Comparison of ENCODE assay signal across 11 cellular contexts in genomic region chr1:90725961-90726715, GRCh38. TPM values are rescaled to one million over a fixed set of nuclear protein-coding genes. Genes with fewer than 3 reads are reported as not detected.
A peak's percentile ranks its signal among the peaks of the same experiment; 100 is the strongest.
DNase-seq lines count a peak whose midpoint lies in the region; ATAC-seq lines count a peak whose summit lies in the region.
"Had no signal": no experiment of that assay in that cellular context is flagged by ENCODE, and none has a peak within 500 bp of the region (broad histone marks: within the 10 kb centered on the region; RNA-seq: fewer than 3 reads in every experiment).

No MANE protein-coding gene starts in this region.

- peak overlapping the region in 2 of 3 donors; percentile 20 to 26 for H3K9ac ChIP-seq in skeletal muscle tissue (ENCODE audit: low read depth in 1 of 3, low read length in 3 of 3)

- H3K4me1 ChIP-seq in skeletal muscle tissue (ENCODE audit: control insufficient read depth in 3 of 3, insufficient read depth in 3 of 3, low read length in 3 of 3), result peaks cover 21 to 42% (median 33%) of the 10 kb centered on the region in 3 donors

- H3K4me3 Mint-ChIP-seq in activated naive CD8-positive, alpha-beta T cell treated with anti-CD3 and anti-CD28 coated beads, Interleukin-2, amount 10 ng/mL, durations not matched to agents 7 days and 5 days, result peak overlapping the region; percentile 74

- no peak for ATAC-seq in activated naive CD8-positive, alpha-beta T cell treated with anti-CD3 and anti-CD28 coated beads, Interleukin-2, amount 10 ng/mL, durations not matched to agents 7 days and 5 days (ENCODE audit: low read depth)
- no peak for ATAC-seq in HG02870 (IDR thresholded peaks at IDR 0.05; ENCODE audit: unreplicated experiment)
- no peak for ATAC-seq in GM18498 (IDR thresholded peaks at IDR 0.05; ENCODE audit: unreplicated experiment)
- no peak for ATAC-seq in HG03196 (IDR thresholded peaks at IDR 0.05; ENCODE audit: unreplicated experiment)

- peaks cover 10% of the 10 kb centered on the region for H3K36me3 Mint-ChIP-seq in activated naive CD8-positive, alpha-beta T cell treated with anti-CD3 and anti-CD28 coated beads, Interleukin-2, amount 10 ng/mL, durations not matched to agents 7 days and 5 days

- peaks cover 0 to under 1% (median 0%) of the 10 kb centered on the region in 3 donors for H3K9me3 ChIP-seq in skeletal muscle tissue (ENCODE audit: control insufficient read depth in 3 of 3, low read length in 3 of 3)

- H3K27me3 ChIP-seq in skeletal muscle tissue (ENCODE audit: control insufficient read depth in 3 of 3, insufficient read depth in 3 of 3, low read length in 3 of 3), result peaks cover 97 to 98% (median 97%) of the 10 kb centered on the region in 3 donors

- H3K27me3 Mint-ChIP-seq in activated naive CD8-positive, alpha-beta T cell treated with anti-CD3 and anti-CD28 coated beads, Interleukin-2, amount 10 ng/mL, durations not matched to agents 7 days and 5 days, result peaks cover 96% of the 10 kb centered on the region

- peak overlapping the region; percentile 81 for H3K27ac Mint-ChIP-seq in activated naive CD8-positive, alpha-beta T cell treated with anti-CD3 and anti-CD28 coated beads, Interleukin-2, amount 10 ng/mL, durations not matched to agents 7 days and 5 days

- H3K36me3 ChIP-seq in skeletal muscle tissue (ENCODE audit: control insufficient read depth in 3 of 3, insufficient read depth in 3 of 3, low read length in 3 of 3), result no peaks in the 10 kb centered on the region

- no peak overlapping the region for H3K27ac ChIP-seq in skeletal muscle tissue (ENCODE audit: low read depth, low read length)
- H3K27ac ChIP-seq: 22Rv1, SK-N-MC had no signal

- DNase-seq in DMS53 (lab: John Stamatoyannopoulos, UW) (peak; percentile 84), DMS53 treated with DMSO at 0.1 percent for 48 hours (lab: John Stamatoyannopoulos, UW; ENCODE audit: unreplicated experiment) (no peak), iris pigment epithelial cell (ENCODE audit: low read depth) (peak; percentile 7)
- DNase-seq in activated naive CD8-positive, alpha-beta T cell treated with anti-CD3 and anti-CD28 coated beads, Interleukin-2, amount 10 ng/mL, durations not matched to agents 7 days and 5 days, result no peak
- DNase-seq: anterior cingulate cortex had no signal

- H3K4me3 ChIP-seq in skeletal muscle tissue (ENCODE audit: low read length in 3 of 3), result peak overlapping the region; percentile 49 to 65 (median 65)

- H3K4me1 Mint-ChIP-seq in activated naive CD8-positive, alpha-beta T cell treated with anti-CD3 and anti-CD28 coated beads, Interleukin-2, amount 10 ng/mL, durations not matched to agents 7 days and 5 days, result peaks cover 46% of the 10 kb centered on the region

- POLR2A ChIA-PET in activated naive CD8-positive, alpha-beta T cell treated with anti-CD3 and anti-CD28 coated beads, Interleukin-2, amount 10 ng/mL, durations not matched to agents 7 days and 5 days (lab: Charles Lee), result no interaction called here

- H3K9me3 Mint-ChIP-seq in activated naive CD8-positive, alpha-beta T cell treated with anti-CD3 and anti-CD28 coated beads, Interleukin-2, amount 10 ng/mL, durations not matched to agents 7 days and 5 days, result peaks cover 6% of the 10 kb centered on the region

RNA-seq across cellular contexts. Expression of gene BARHL2, which starts 9.0 kb away (rescaled TPM):
- total RNA-seq in activated naive CD8-positive, alpha-beta T cell treated with anti-CD3 and anti-CD28 coated beads, Interleukin-2, amount 10 ng/mL, durations not matched to agents 7 days and 5 days, result not detected
- total RNA-seq in skeletal muscle tissue, result not detected

Comparison
In these comparisons a context has a peak if more than half of its experiments do, and no peak if none do; other contexts are left out.
1. DNase-seq: peak in DMS53 (single experiment) and iris pigment epithelial cell (single experiment); none in DMS53 treated with DMSO at 0.1 percent for 48 hours (single experiment) and activated naive CD8-positive, alpha-beta T cell treated with anti-CD3 and anti-CD28 coated beads, Interleukin-2, amount 10 ng/mL, durations not matched to agents 7 days and 5 days (single experiment).